Comparison of ENCODE assay signal across 1 cellular context in the genomic region with DNA sequence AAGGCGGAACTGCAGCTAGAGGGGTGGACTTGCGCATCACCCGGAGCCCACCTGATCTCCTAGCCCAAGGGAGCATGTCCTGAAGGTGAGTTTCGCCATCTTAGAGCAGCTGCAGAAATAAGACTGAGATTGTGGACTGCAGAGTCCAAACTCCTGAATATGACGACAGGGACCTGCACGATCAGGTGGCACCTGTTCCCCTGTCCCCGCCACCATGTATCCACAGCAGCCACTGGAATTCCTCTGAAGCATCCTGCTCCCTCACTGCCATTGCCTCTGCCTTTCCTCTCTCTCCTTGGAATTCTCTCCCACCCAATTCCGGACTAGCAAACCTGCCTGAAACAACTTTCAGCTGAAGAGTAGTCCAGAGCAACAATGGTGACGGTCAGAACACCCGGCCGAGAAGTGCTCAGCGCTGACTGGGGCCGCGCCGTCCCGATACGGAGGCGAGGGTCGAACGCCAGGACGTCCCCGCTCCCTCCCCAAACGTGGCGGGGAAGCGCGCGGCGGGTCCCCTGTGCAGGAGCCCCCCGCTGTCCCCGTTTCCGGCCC.
TF ChIP-seq lines count a peak whose summit lies in the region.

No MANE protein-coding gene starts in this region.

TF ChIP-seq in K562, 482 proteins besides CTCF, POLR2A, EP300 and RAD21:
- TF ChIP-seq ZNF121 (CRISPR knock-in tag; conservative IDR thresholded peaks at IDR 0.05) (no peak), ZNF57 (CRISPR knock-in tag; IDR thresholded peaks at IDR 0.05) (0 out of 2 replicates have a peak, but pooled peaks have one; percentile 10), FOXK2 (conservative IDR thresholded peaks at IDR 0.05 in 1 of 2, IDR thresholded peaks at IDR 0.05 in 1 of 2; ENCODE audit: low read depth in 2 of 2) (no peak), ZNF384 (IDR thresholded peaks at IDR 0.05; ENCODE audit: low read depth, low read length) (no peak), KLF16 (IDR thresholded peaks at IDR 0.05) (no peak), PURB (CRISPR knock-in tag; IDR thresholded peaks at IDR 0.05; ENCODE audit: low read depth) (no peak), ETV5 (CRISPR knock-in tag; IDR thresholded peaks at IDR 0.05; ENCODE audit: low read depth) (0 out of 2 replicates have a peak, but pooled peaks have one; percentile 8), ZNF431 (CRISPR knock-in tag; IDR thresholded peaks at IDR 0.05) (0 out of 2 replicates have a peak, but pooled peaks have one; percentile 7), ERF (CRISPR knock-in tag; IDR thresholded peaks at IDR 0.05) (0 out of 2 replicates have a peak, but pooled peaks have one; percentile 68), MECOM (CRISPR knock-in tag; IDR thresholded peaks at IDR 0.05) (no peak), SPI1 (IDR thresholded peaks at IDR 0.05; ENCODE audit: borderline replicate concordance, low read depth, low read length) (no peak), SIN3A (IDR thresholded peaks at IDR 0.05; ENCODE audit: borderline replicate concordance in 2 of 2, control insufficient read depth in 1 of 2, low read depth in 2 of 2, low read length in 2 of 2) (no peak), ZFX (CRISPR knock-in tag; IDR thresholded peaks at IDR 0.05) (no peak), KLF10 (CRISPR knock-in tag; IDR thresholded peaks at IDR 0.05) (no peak), ZNF583 (CRISPR knock-in tag; IDR thresholded peaks at IDR 0.05) (peak; percentile 45; the same call in 1 of the 2 replicates), MIER1 (IDR thresholded peaks at IDR 0.05; ENCODE audit: low read depth) (no peak), GATA2 (CRISPR knock-in tag; IDR thresholded peaks at IDR 0.05) (no peak), GTF2F1 (IDR thresholded peaks at IDR 0.05; ENCODE audit: low read depth, low read length) (0 out of 2 replicates have a peak, but pooled peaks have one; percentile 10), KDM1A (IDR thresholded peaks at IDR 0.05) (no peak), CBFB (CRISPR knock-in tag; IDR thresholded peaks at IDR 0.05) (0 out of 2 replicates have a peak, but pooled peaks have one; percentile 88), COPS2 (conservative IDR thresholded peaks at IDR 0.05) (no peak), DDX20 (tag; IDR thresholded peaks at IDR 0.05; ENCODE audit: low read depth) (no peak), FOXA3 (CRISPR knock-in tag; conservative IDR thresholded peaks at IDR 0.05 in 1 of 2, IDR thresholded peaks at IDR 0.05 in 1 of 2) (no peak), BHLHE40 (IDR thresholded peaks at IDR 0.05; ENCODE audit: low read length) (no peak)
- TF ChIP-seq, protein P1, sequence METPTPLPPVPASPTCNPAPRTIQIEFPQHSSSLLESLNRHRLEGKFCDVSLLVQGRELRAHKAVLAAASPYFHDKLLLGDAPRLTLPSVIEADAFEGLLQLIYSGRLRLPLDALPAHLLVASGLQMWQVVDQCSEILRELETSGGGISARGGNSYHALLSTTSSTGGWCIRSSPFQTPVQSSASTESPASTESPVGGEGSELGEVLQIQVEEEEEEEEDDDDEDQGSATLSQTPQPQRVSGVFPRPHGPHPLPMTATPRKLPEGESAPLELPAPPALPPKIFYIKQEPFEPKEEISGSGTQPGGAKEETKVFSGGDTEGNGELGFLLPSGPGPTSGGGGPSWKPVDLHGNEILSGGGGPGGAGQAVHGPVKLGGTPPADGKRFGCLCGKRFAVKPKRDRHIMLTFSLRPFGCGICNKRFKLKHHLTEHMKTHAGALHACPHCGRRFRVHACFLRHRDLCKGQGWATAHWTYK (CRISPR knock-in tag; IDR thresholded peaks at IDR 0.05), result 0 out of 2 replicates have a peak, but pooled peaks have one; percentile 18
